Comparison of ENCODE assay signal across 23 cellular contexts in the genomic region with DNA sequence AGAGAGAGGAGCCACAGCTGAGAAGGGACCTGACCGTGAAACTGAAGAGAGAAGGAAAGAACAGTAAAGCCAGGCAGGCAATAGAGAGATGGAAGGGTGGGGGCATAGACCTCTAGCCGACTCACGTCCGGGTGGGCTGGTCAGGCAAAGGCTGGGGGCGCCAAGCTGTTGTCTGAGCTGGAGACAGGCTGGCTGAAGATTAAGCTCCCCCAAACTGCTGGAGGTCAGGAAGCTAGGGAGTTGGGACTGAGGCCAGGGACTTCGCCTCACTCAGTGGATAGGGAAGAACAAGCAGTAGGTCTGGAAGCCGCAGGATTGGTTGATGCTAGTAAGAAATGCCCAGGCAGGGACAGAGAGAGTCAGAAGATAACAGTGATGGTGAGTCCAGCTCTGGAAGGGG. TPM values are rescaled to one million over a fixed set of nuclear protein-coding genes. Genes with fewer than 3 reads are reported as not detected.
"Had no signal": no experiment of that assay in that cellular context is flagged by ENCODE, and none has a peak within 500 bp of the region (broad histone marks: within the 10 kb centered on the region; RNA-seq: fewer than 3 reads in every experiment).

No MANE protein-coding gene starts in this region.

- H3K4me3 Mint-ChIP-seq: naive thymus-derived CD4-positive, alpha-beta T cell; stimulated activated naive CD8-positive, alpha-beta T cell treated with anti-CD3 and anti-CD28 coated beads, Interleukin-15, amount 100 ng/mL, for 72 hours had no signal

- H3K9me3 Mint-ChIP-seq: naive thymus-derived CD4-positive, alpha-beta T cell; stimulated activated naive CD8-positive, alpha-beta T cell treated with anti-CD3 and anti-CD28 coated beads, Interleukin-15, amount 100 ng/mL, for 72 hours had no signal

- H3K36me3 Mint-ChIP-seq: naive thymus-derived CD4-positive, alpha-beta T cell had no signal

- DNase-seq: effector memory CD4-positive, alpha-beta T cell; heart right ventricle; hypothalamus; naive thymus-derived CD4-positive, alpha-beta T cell; posterior cingulate gyrus; sigmoid colon; stimulated activated CD4-positive, alpha-beta T cell treated with anti-CD3 and anti-CD28 coated beads, Interleukin-2, amount 100 ng/mL, for 48 hours; stimulated activated naive CD8-positive, alpha-beta T cell treated with anti-CD3 and anti-CD28 coated beads, Interleukin-15, amount 100 ng/mL, for 72 hours; testis; transverse colon had no signal

- ATAC-seq: heart right ventricle; left lobe of liver; naive thymus-derived CD4-positive, alpha-beta T cell; stimulated activated naive CD8-positive, alpha-beta T cell treated with anti-CD3 and anti-CD28 coated beads, Interleukin-15, amount 100 ng/mL, for 72 hours had no signal

- H3K27ac Mint-ChIP-seq: naive thymus-derived CD4-positive, alpha-beta T cell; stimulated activated naive CD8-positive, alpha-beta T cell treated with anti-CD3 and anti-CD28 coated beads, Interleukin-15, amount 100 ng/mL, for 72 hours had no signal

- H3K27me3 ChIP-seq: testis had no signal

- H3K4me3 ChIP-seq: heart right ventricle, sigmoid colon, smooth muscle cell, testis, transverse colon had no signal

- H3K36me3 ChIP-seq: heart right ventricle, sigmoid colon, transverse colon had no signal

RNA-seq across cellular contexts. Expression of gene PITX3, which starts 5.3 kb away (rescaled TPM):
- total RNA-seq: esophagus mucosa; fibroblast of lung; frontal cortex; left lobe of liver; lower leg skin; mammary epithelial cell; mesenteric fat pad; mononuclear cell; naive thymus-derived CD4-positive, alpha-beta T cell; osteocyte; sigmoid colon; smooth muscle cell; subcutaneous adipose tissue; transverse colon; ureter had no signal

RNA-seq across cellular contexts. Expression of gene ELOVL3, which starts 9.9 kb away (rescaled TPM):
- total RNA-seq: esophagus mucosa; frontal cortex; left lobe of liver; mononuclear cell; naive thymus-derived CD4-positive, alpha-beta T cell; osteocyte; pulmonary artery endothelial cell; transverse colon had no signal
